23 cellular contexts compared by ENCODE assay signal in the genomic region with DNA sequence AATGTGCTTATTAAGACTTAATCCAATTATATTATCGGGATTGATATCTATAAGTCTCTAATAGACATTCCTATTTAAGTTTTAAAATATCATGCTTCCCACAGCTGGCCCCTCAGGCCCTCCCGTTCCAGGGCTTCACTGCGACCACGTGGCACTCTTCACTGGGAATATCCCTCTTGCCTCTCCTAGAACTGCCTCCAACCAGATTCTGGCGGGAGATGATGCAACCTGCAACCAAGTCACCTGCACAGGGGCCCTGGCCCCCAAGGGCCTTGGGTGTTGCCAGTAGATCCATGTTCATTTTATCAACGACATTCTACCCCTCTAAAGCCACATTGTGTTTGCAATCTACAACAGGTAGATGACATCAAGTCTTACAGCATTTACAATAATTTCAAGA.
"Had no signal": no experiment of that assay in that cellular context is flagged by ENCODE, and none has a peak within 500 bp of the region (broad histone marks: within the 10 kb centered on the region; RNA-seq: fewer than 3 reads in every experiment).

No MANE protein-coding gene starts in this region.

- H3K4me3 ChIP-seq: colonic mucosa, heart right ventricle, prostate gland, right lobe of liver, spleen, testis, tibial nerve, upper lobe of right lung had no signal

- H3K4me1 ChIP-seq: colonic mucosa, prostate gland, right lobe of liver, spleen, testis had no signal

- H3K27me3 Mint-ChIP-seq: stimulated activated memory B cell treated with anti-CD40 and anti-IgM and Interleukin-4, amounts not matched to agents 10 μg/mL and 1 μg/mL and 100 μg/mL, for 72 hours; stimulated activated naive CD8-positive, alpha-beta T cell treated with anti-CD3 and anti-CD28 coated beads, Interleukin-15, amount 100 ng/mL, for 72 hours had no signal

- H3K9ac ChIP-seq: parathyroid adenoma had no signal

- H3K36me3 Mint-ChIP-seq: mesothelial cell of epicardium had no signal

- H3K27ac ChIP-seq: colonic mucosa, heart right ventricle, prostate gland, right lobe of liver, spleen, testis, tibial nerve, upper lobe of right lung had no signal

- H3K9me3 Mint-ChIP-seq: mesothelial cell of epicardium; nephron; stimulated activated memory B cell treated with anti-CD40 and anti-IgM and Interleukin-4, amounts not matched to agents 10 μg/mL and 1 μg/mL and 100 μg/mL, for 72 hours; stimulated activated naive CD8-positive, alpha-beta T cell treated with anti-CD3 and anti-CD28 coated beads, Interleukin-15, amount 100 ng/mL, for 72 hours had no signal

- ATAC-seq: esophagus mucosa; heart right ventricle; left lobe of liver; right lobe of liver; stimulated activated memory B cell treated with anti-CD40 and anti-IgM and Interleukin-4, amounts not matched to agents 10 μg/mL and 1 μg/mL and 100 μg/mL, for 72 hours; stimulated activated naive CD8-positive, alpha-beta T cell treated with anti-CD3 and anti-CD28 coated beads, Interleukin-15, amount 100 ng/mL, for 72 hours; upper lobe of right lung had no signal

- DNase-seq: colonic mucosa; dermis blood vessel endothelial cell; heart right ventricle; hypothalamus; islet precursor cell; mammary epithelial cell; occipital lobe; right lobe of liver; spleen; stimulated activated CD4-positive, alpha-beta T cell treated with anti-CD3 and anti-CD28 coated beads, Interleukin-15, amount 100 ng/mL, for 24 hours; stimulated activated CD4-positive, alpha-beta T cell treated with anti-CD3 and anti-CD28 coated beads, Interleukin-1b, Interleukin-23, amount 100 ng/mL, for 48 hours; stimulated activated CD4-positive, alpha-beta T cell treated with anti-CD3 and anti-CD28 coated beads, Interleukin-4, amount 100 ng/mL, for 24 hours; stimulated activated naive CD8-positive, alpha-beta T cell treated with anti-CD3 and anti-CD28 coated beads, Interleukin-15, amount 100 ng/mL, for 72 hours; testis; upper lobe of right lung had no signal

- H3K36me3 ChIP-seq: colonic mucosa, heart right ventricle, prostate gland, right lobe of liver, tibial nerve, upper lobe of right lung had no signal

- H3K27me3 ChIP-seq: colonic mucosa, heart right ventricle, right lobe of liver, spleen, testis, tibial nerve, upper lobe of right lung had no signal

- H2AFZ ChIP-seq: parathyroid adenoma had no signal

- H3K9me3 ChIP-seq: colonic mucosa, heart right ventricle, prostate gland, right lobe of liver, spleen, testis, tibial nerve, upper lobe of right lung had no signal

- H3K27ac Mint-ChIP-seq: mesothelial cell of epicardium; nephron; stimulated activated memory B cell treated with anti-CD40 and anti-IgM and Interleukin-4, amounts not matched to agents 10 μg/mL and 1 μg/mL and 100 μg/mL, for 72 hours; stimulated activated naive CD8-positive, alpha-beta T cell treated with anti-CD3 and anti-CD28 coated beads, Interleukin-15, amount 100 ng/mL, for 72 hours had no signal

- H3K4me3 Mint-ChIP-seq: mesothelial cell of epicardium; nephron; stimulated activated memory B cell treated with anti-CD40 and anti-IgM and Interleukin-4, amounts not matched to agents 10 μg/mL and 1 μg/mL and 100 μg/mL, for 72 hours; stimulated activated naive CD8-positive, alpha-beta T cell treated with anti-CD3 and anti-CD28 coated beads, Interleukin-15, amount 100 ng/mL, for 72 hours had no signal

- H3K4me1 Mint-ChIP-seq: nephron; stimulated activated memory B cell treated with anti-CD40 and anti-IgM and Interleukin-4, amounts not matched to agents 10 μg/mL and 1 μg/mL and 100 μg/mL, for 72 hours; stimulated activated naive CD8-positive, alpha-beta T cell treated with anti-CD3 and anti-CD28 coated beads, Interleukin-15, amount 100 ng/mL, for 72 hours had no signal
